11 cellular contexts compared by ENCODE assay signal in genomic region chr19:42497492-42498226, GRCh38. TPM values are rescaled to one million over a fixed set of nuclear protein-coding genes. Genes with fewer than 3 reads are reported as not detected.
DNase-seq lines count a peak whose midpoint lies in the region; ATAC-seq, FAIRE-seq and TF ChIP-seq lines count a peak whose summit lies in the region.
"Had no signal": no experiment of that assay in that cellular context is flagged by ENCODE, and none has a peak within 500 bp of the region (broad histone marks: within the 10 kb centered on the region; RNA-seq: fewer than 3 reads in every experiment).

No MANE protein-coding gene starts in this region.

- no peak for TF ChIP-seq CTCF in GM12878 (IDR thresholded peaks at IDR 0.05 in 2 of 3, conservative IDR thresholded peaks at IDR 0.05 in 1 of 3; ENCODE audit: control insufficient read depth in 2 of 3, extremely low read depth in 1 of 3, insufficient read depth in 1 of 3, low read depth in 3 of 3, low read length in 3 of 3)
- no peak for TF ChIP-seq CTCF in omental fat pad (IDR thresholded peaks at IDR 0.05)

- peaks cover 28% of the 10 kb centered on the region for H3K4me1 ChIP-seq in GM12878 (ENCODE audit: control insufficient read depth, insufficient read depth, low read length)

- RAD21 ChIA-PET in GM12878 (lab: Charles Lee; ENCODE audit: unreplicated experiment) = interaction anchor here (1.2 to 4.4 kb wide), 7 partner anchors 10 to 47 kb away, joined by 3 to 28 read pairs (median 8); partner anchors contain the start of gene CEACAM1

- peak; percentile 73 for ATAC-seq in GM18511 (IDR thresholded peaks at IDR 0.05; ENCODE audit: unreplicated experiment)
- ATAC-seq in HG03135 (IDR thresholded peaks at IDR 0.05; ENCODE audit: unreplicated experiment) = peak; percentile 78
- ATAC-seq in GM12878 = peak; percentile 86
- no peak for ATAC-seq in HG02884 (IDR thresholded peaks at IDR 0.05; ENCODE audit: unreplicated experiment)
- no peak for ATAC-seq in omental fat pad (ENCODE audit: low FRiP score)

- no peaks in the 10 kb centered on the region for H3K9me3 ChIP-seq in GM12878 (replicated peaks; ENCODE audit: control insufficient read depth, insufficient read depth, low read length)

- TF ChIP-seq RAD21 in GM12878 (IDR thresholded peaks at IDR 0.05; ENCODE audit: insufficient read depth, low read depth, low read length) = 0 out of 2 replicates have a peak, but pooled peaks have one; percentile 8

- H3K4me2 ChIP-seq in GM12878 (ENCODE audit: control insufficient read depth, insufficient read depth) = peak overlapping the region; percentile 91

- H3K4me3 ChIP-seq in GM12878 = peak overlapping the region; percentile 9; the same call in 1 of the 2 replicates

- SMC1A ChIA-PET in GM12878 (lab: Charles Lee; ENCODE audit: uncharacterized antibody, unreplicated experiment) = interaction anchor here (0.8 to 7.3 kb wide), 14 partner anchors 8 to 59 kb away, joined by 3 to 78 read pairs (median 4); partner anchors contain the start of gene CEACAM1

- in situ Hi-C loops in GM12878 (cut with MboI) = no loop called here

- peak; percentile 88 for FAIRE-seq in GM12878 (lab: Jason Lieb, UNC)

- no peaks in the 10 kb centered on the region for H4K20me1 ChIP-seq in GM12878 (ENCODE audit: control insufficient read depth, insufficient read depth)

- H3K79me2 ChIP-seq in GM12878 (ENCODE audit: control insufficient read depth, insufficient read depth, low read length) = no peaks in the 10 kb centered on the region

- intact Hi-C loops in GM12878 (cut with micrococcal nuclease; ENCODE audit: unreplicated experiment) = loop anchor here (2.0 kb wide), 1 partner anchor 15 kb away; no protein-coding TSS in a partner anchor

- no peaks in the 10 kb centered on the region for H3K36me3 ChIP-seq in GM12878 (ENCODE audit: control insufficient read depth in 2 of 2, insufficient read depth in 2 of 2, low read length in 1 of 2)

- no peak for TF ChIP-seq POLR2A in GM12878 (IDR thresholded peaks at IDR 0.05; ENCODE audit: low read depth, low read length)

- DNase-seq in GM12878 (ENCODE audit: low read depth, low spot score) = peak; percentile 60
- DNase-seq in retina = peak; percentile 13
- DNase-seq in cerebellar cortex (ENCODE audit: low spot score) = no peak
- no peak for DNase-seq in omental fat pad (ENCODE audit: low spot score)
- no peak for DNase-seq in NCI-H1105 treated with DMSO at 0.1 percent for 48 hours (lab: John Stamatoyannopoulos, UW)
- DNase-seq: midbrain; stimulated activated CD8-positive, alpha-beta memory T cell treated with anti-CD3 and anti-CD28 coated beads, Interleukin-4, amount 100 ng/mL, for 48 hours had no signal

- peak; percentile 66 to 78; a peak in 3 of 4 replicates for TF ChIP-seq EP300 in GM12878 (IDR thresholded peaks at IDR 0.05; ENCODE audit: borderline replicate concordance in 1 of 2, control insufficient read depth in 1 of 2, low read depth in 2 of 2, low read length in 2 of 2)

- 18% methylated on average over 4 of the region's 4 CpGs for WGBS in GM12878 (ENCODE audit: insufficient coverage, insufficient replicate concordance, low lambda C conversion rate, missing lambda C conversion rate)

- H3K27me3 ChIP-seq in GM12878 (replicated peaks in 1 of 2; ENCODE audit: control insufficient read depth in 2 of 2, insufficient read depth in 2 of 2, low read length in 1 of 2) = no peaks in the 10 kb centered on the region

- POLR2A ChIA-PET in GM12878 (lab: Charles Lee) = interaction anchor here (0.6 to 3.5 kb wide), 7 partner anchors 10 to 133 kb away, joined by 3 to 27 read pairs (median 5); partner anchors contain the start of gene CEACAM1

- H2AFZ ChIP-seq in GM12878 (ENCODE audit: control insufficient read depth, low read depth, low read length) = peak overlapping the region; percentile 54

- BruUV-seq in GM12878 (replicated peaks; lab: Mats Ljungman, UMichigan) = no TSS peak

- H3K27ac ChIP-seq in GM12878 (ENCODE audit: control insufficient read depth, insufficient read depth) = peak overlapping the region; percentile 80
- H3K27ac ChIP-seq: VCaP had no signal

- H3K9ac ChIP-seq in GM12878 (ENCODE audit: control insufficient read depth, insufficient read depth, low read length) = peak overlapping the region; percentile 32

- CTCF ChIA-PET in GM12878 (lab: Yijun Ruan, JAX) = interaction anchor here (0.6 to 2.4 kb wide), 14 partner anchors 9 to 77 kb away, joined by 3 to 10 read pairs (median 4); partner anchors contain the start of gene CEACAM1

TF ChIP-seq in GM12878, 131 proteins besides CTCF, POLR2A, EP300 and RAD21 (continues in another document):
- TF ChIP-seq TCF7 (IDR thresholded peaks at IDR 0.05; ENCODE audit: borderline replicate concordance) (no peak), PAX8 (IDR thresholded peaks at IDR 0.05) (no peak), KDM1A (IDR thresholded peaks at IDR 0.05; ENCODE audit: borderline replicate concordance) (no peak), ZNF622 (IDR thresholded peaks at IDR 0.05) (no peak), NFIC (IDR thresholded peaks at IDR 0.05; ENCODE audit: low read depth, low read length) (peak; percentile 85), ATF7 (IDR thresholded peaks at IDR 0.05; ENCODE audit: low read depth) (peak; percentile 78), MYC (IDR thresholded peaks at IDR 0.05; ENCODE audit: insufficient read depth, insufficient read length, insufficient replicate concordance, low read length, severe bottlenecking) (no peak), ZBTB11 (CRISPR knock-in tag; IDR thresholded peaks at IDR 0.05) (no peak)

RNA-seq across cellular contexts. Expression of gene CEACAM1, which starts 30.6 kb away (rescaled TPM):
- total RNA-seq in GM12878 (2013; cell fraction: nucleolus; rRNA removed) = 94.1 and 95.0 TPM in 2 replicates
- total RNA-seq in GM12878 (2014; rRNA removed) = 5.4 and 6.8 TPM in 2 replicates
- 3.9 and 5.4 TPM in 2 replicates for total RNA-seq in GM12878 (2014; rRNA removed; fragmentation: Illumina TruSeq; extraction: Trizol)
- total RNA-seq in GM12878 (2021) = 8.0 and 9.0 TPM in 2 replicates
- 4.1 TPM for polyA plus RNA-seq in GM12878 (2011; ENCODE audit: low read depth)
- polyA plus RNA-seq in GM12878 (2011; rRNA removed) = 15.9 and 24.0 TPM in 2 replicates
- 13.1 and 13.7 TPM in 2 replicates for polyA plus RNA-seq in GM12878 (2011; cell fraction: cytosol; rRNA removed)
- polyA plus RNA-seq in GM12878 (2011; cell fraction: nucleus; rRNA removed) = 48.0 and 53.3 TPM in 2 replicates
- polyA plus RNA-seq in GM12878 (2012) = 4.9 and 5.0 TPM in 2 replicates
- 16.4 and 16.8 TPM in 2 replicates for polyA plus RNA-seq in GM12878 (2014; fragmentation: Illumina TruSeq; extraction: Trizol)
- polyA plus RNA-seq in GM12878 (2014; fragmentation: Nextera tagmentation; extraction: Ambion mirVana) = 1 to 10 TPM; 4.2 to 5.3 TPM
- 8.8 and 14.4 TPM in 2 replicates for polyA plus RNA-seq in GM12878 (2014; rRNA removed)
- polyA plus RNA-seq in GM12878 (2016; fragmentation: Nextera tagmentation; extraction: Ambion mirVana) = 1 to 10 TPM; 5.7 to 6.3 TPM
- 18.1 and 18.7 TPM in 2 replicates for polyA minus RNA-seq in GM12878 (2011; rRNA and poly(A)+ RNA removed)
- polyA minus RNA-seq in GM12878 (2011; cell fraction: cytosol; rRNA and poly(A)+ RNA removed) = 3.5 and 3.6 TPM in 2 replicates
- 17.4 and 20.0 TPM in 2 replicates for polyA minus RNA-seq in GM12878 (2011; cell fraction: nucleus; rRNA and poly(A)+ RNA removed)
- 10 to 100 TPM in 3 of 4 donors, 1 to 10 TPM in 1; 2.4 to 36.9 (median 23.0) TPM for total RNA-seq in omental fat pad

RNA-seq across cellular contexts. Expression of gene CXCL17, which starts 54.9 kb away (rescaled TPM):
- total RNA-seq in GM12878 (2013; cell fraction: nucleolus; rRNA removed) = not detected in 2 replicates
- total RNA-seq in GM12878 (2014; rRNA removed) (not detected in 2 replicates), GM12878 (2014; rRNA removed; fragmentation: Illumina TruSeq; extraction: Trizol) (0.14 TPM in 1 of 2 replicates, not detected in the other), GM12878 (2021) (not detected in 2 replicates), omental fat pad (not detected)
- polyA plus RNA-seq in GM12878 (2011; ENCODE audit: low read depth) = not detected
- polyA plus RNA-seq in GM12878 (2011; rRNA removed) (0.10 and 0.15 TPM in 2 replicates), GM12878 (2014; fragmentation: Illumina TruSeq; extraction: Trizol) (not detected in 2 replicates), GM12878 (2014; fragmentation: Nextera tagmentation; extraction: Ambion mirVana) (under 1 TPM; 0.13 to 0.24 TPM), GM12878 (2014; rRNA removed) (not detected in 2 replicates), GM12878 (2016; fragmentation: Nextera tagmentation; extraction: Ambion mirVana) (not detected)
- 0.10 and 0.12 TPM in 2 replicates for polyA plus RNA-seq in GM12878 (2011; cell fraction: cytosol; rRNA removed)
- not detected in 2 replicates for polyA plus RNA-seq in GM12878 (2011; cell fraction: nucleus; rRNA removed)
- not detected in 2 replicates for polyA plus RNA-seq in GM12878 (2012)
- not detected in 2 replicates for polyA minus RNA-seq in GM12878 (2011; rRNA and poly(A)+ RNA removed)
- polyA minus RNA-seq in GM12878 (2011; cell fraction: cytosol; rRNA and poly(A)+ RNA removed) = not detected in 2 replicates
- polyA minus RNA-seq in GM12878 (2011; cell fraction: nucleus; rRNA and poly(A)+ RNA removed) = not detected in 2 replicates

Comparison
In these comparisons a context has a peak if more than half of its experiments do, and no peak if none do; other contexts are left out.
1. ATAC-seq: peak in GM18511 (single experiment), HG03135 (single experiment) and GM12878 (single experiment); none in HG02884 (single experiment) and omental fat pad (single experiment).
2. DNase-seq: peak in GM12878 (single experiment) and retina (single experiment); none in cerebellar cortex (single experiment), omental fat pad (single experiment) and NCI-H1105 treated with DMSO at 0.1 percent for 48 hours (single experiment).